In the genomic region with DNA sequence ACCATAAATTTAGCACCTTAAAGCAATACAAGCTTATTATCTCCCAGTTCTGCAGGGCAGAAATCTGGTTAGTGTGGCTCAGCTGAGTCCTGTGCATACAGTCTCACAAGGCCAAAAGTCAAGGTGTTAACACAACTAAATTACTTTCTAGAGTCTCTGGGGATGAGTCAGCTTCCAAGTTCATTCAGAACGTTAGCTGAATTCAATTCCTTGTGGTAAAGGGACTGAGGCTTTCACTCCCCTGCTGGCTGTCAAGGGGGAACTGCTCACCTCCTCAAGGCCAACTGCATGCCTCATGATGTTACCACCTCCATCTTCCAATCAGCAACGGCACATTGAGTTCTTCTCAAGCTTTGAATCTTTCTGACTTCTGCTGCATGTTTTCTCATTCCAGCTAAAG, we compare ENCODE assay signal across 19 cellular contexts. TPM values are rescaled to one million over a fixed set of nuclear protein-coding genes. Genes with fewer than 3 reads are reported as not detected.
DNase-seq lines count a peak whose midpoint lies in the region; ATAC-seq, FAIRE-seq and TF ChIP-seq lines count a peak whose summit lies in the region.
"Had no signal": no experiment of that assay in that cellular context is flagged by ENCODE, and none has a peak within 500 bp of the region (broad histone marks: within the 10 kb centered on the region; RNA-seq: fewer than 3 reads in every experiment).

No MANE protein-coding gene starts in this region.

- H3K9me3 ChIP-seq in IMR-90 (ENCODE audit: control insufficient read depth, insufficient read depth, low read length), result peaks cover 2% of the 10 kb centered on the region
- no peaks in the 10 kb centered on the region for H3K9me3 ChIP-seq in keratinocyte (ENCODE audit: control insufficient read depth, low read depth, low read length)
- H3K9me3 ChIP-seq in esophagus squamous epithelium, result peaks cover 0 to 20% (median 0%) of the 10 kb centered on the region in 3 donors

- 0 out of 2 replicates have a peak, but pooled peaks have one; percentile 5 for TF ChIP-seq CTCF in IMR-90 (conservative IDR thresholded peaks at IDR 0.05; ENCODE audit: low read depth, low read length)
- no peak for TF ChIP-seq CTCF in astrocyte of the cerebellum (IDR thresholded peaks at IDR 0.05; ENCODE audit: low read depth, low read length, missing control alignments)
- no peak for TF ChIP-seq CTCF in keratinocyte (optimal IDR thresholded peaks at IDR 0.05 in 1 of 3, IDR thresholded peaks at IDR 0.05 in 1 of 3, conservative IDR thresholded peaks at IDR 0.05 in 1 of 3; ENCODE audit: extremely low read depth in 1 of 3, insufficient read depth in 2 of 3, low read length in 3 of 3)
- TF ChIP-seq CTCF in esophagus squamous epithelium (IDR thresholded peaks at IDR 0.05), result no peak

- H3K27ac Mint-ChIP-seq in activated naive CD4-positive, alpha-beta T cell treated with anti-CD3 and anti-CD28 coated beads for 36 hours, result no peak overlapping the region
- H3K27ac Mint-ChIP-seq: activated naive CD8-positive, alpha-beta T cell treated with anti-CD3 and anti-CD28 coated beads for 36 hours; CD8-positive, alpha-beta T cell had no signal

- no peak overlapping the region for H2AFZ ChIP-seq in IMR-90 (replicated peaks; ENCODE audit: low read length, poor library complexity)
- no peak overlapping the region for H2AFZ ChIP-seq in keratinocyte (ENCODE audit: control insufficient read depth, low read length)
- H2AFZ ChIP-seq: PC-9 had no signal

- TF ChIP-seq POLR2A in IMR-90 (IDR thresholded peaks at IDR 0.05; ENCODE audit: low read depth, low read length) (no peak), esophagus squamous epithelium (IDR thresholded peaks at IDR 0.05) (no peak)

- H3K36me3 Mint-ChIP-seq in activated naive CD4-positive, alpha-beta T cell treated with anti-CD3 and anti-CD28 coated beads for 36 hours (ENCODE audit: low read depth), result peaks cover 23% of the 10 kb centered on the region

- H3K9me1 ChIP-seq in IMR-90 (ENCODE audit: insufficient read depth, low read length) (no peaks in the 10 kb centered on the region), keratinocyte (ENCODE audit: control insufficient read depth, extremely low read depth, insufficient read depth, low read length) (no peaks in the 10 kb centered on the region)

- H3K56ac ChIP-seq in IMR-90 (ENCODE audit: extremely low read depth, insufficient read depth, low read length), result no peak overlapping the region

- H3K4me1 ChIP-seq in IMR-90 (ENCODE audit: control insufficient read depth, insufficient read depth, low read length) (no peaks in the 10 kb centered on the region; the same call in 1 of the 2 replicates), keratinocyte (ENCODE audit: control insufficient read depth, extremely low read depth, insufficient read depth, low read length) (no peaks in the 10 kb centered on the region), esophagus squamous epithelium (no peaks in the 10 kb centered on the region)
- H3K4me1 ChIP-seq: left ventricle myocardium inferior, suprapubic skin had no signal

- DNase-seq in Daoy (ENCODE audit: low read depth) (peak; percentile 43), IMR-90 (peak; percentile 82), astrocyte of the cerebellum (ENCODE audit: low read depth) (peak; percentile 75), keratinocyte (ENCODE audit: low read depth, low spot score) (no peak), GOT3 (lab: John Stamatoyannopoulos, UW) (no peak), esophagus squamous epithelium (lab: John Stamatoyannopoulos, UW) (no peak)
- no peak for DNase-seq in activated naive CD4-positive, alpha-beta T cell treated with anti-CD3 and anti-CD28 coated beads for 36 hours
- DNase-seq: activated naive CD8-positive, alpha-beta T cell treated with anti-CD3 and anti-CD28 coated beads for 36 hours; activated T-cell treated with anti-CD3 and anti-CD28 coated beads, Interleukin-2, amount 50 U/mL, for 1 hour; CD8-positive, alpha-beta T cell; DMS79 treated with DMSO at 0.1 percent for 48 hours; left ventricle myocardium inferior; NCI-H1048; NCI-H748 treated with DMSO at 0.1 percent for 48 hours; SK-N-SH; stimulated activated CD4-positive, alpha-beta T cell treated with anti-CD3 and anti-CD28 coated beads, Interleukin-2, amount 100 ng/mL, for 48 hours had no signal

- H2BK20ac ChIP-seq in IMR-90 (ENCODE audit: low read depth, low read length), result no peak overlapping the region

- H3K4me3 Mint-ChIP-seq in activated naive CD4-positive, alpha-beta T cell treated with anti-CD3 and anti-CD28 coated beads for 36 hours, result no peak overlapping the region
- H3K4me3 Mint-ChIP-seq: activated naive CD8-positive, alpha-beta T cell treated with anti-CD3 and anti-CD28 coated beads for 36 hours; CD8-positive, alpha-beta T cell had no signal

- H3K79me2 ChIP-seq in keratinocyte (ENCODE audit: control insufficient read depth, insufficient read depth, low read length), result no peaks in the 10 kb centered on the region

- H3K27ac ChIP-seq in IMR-90 (ENCODE audit: insufficient read depth, low read length) (no peak overlapping the region), keratinocyte (ENCODE audit: control insufficient read depth, insufficient read depth, low read length) (no peak overlapping the region), esophagus squamous epithelium (no peak overlapping the region)
- H3K27ac ChIP-seq: left ventricle myocardium inferior, PC-9, suprapubic skin had no signal

- WGBS in IMR-90 (ENCODE audit: extremely low coverage in 2 of 2, insufficient read length in 1 of 2), 2 experiments, result no CpG with 5 or more reads among the region's 2 CpGs
- WGBS in esophagus squamous epithelium, 2 donors, result 46 to 55% methylated on average over 2 of the region's 2 CpGs

- dilution Hi-C loops in IMR-90 (cut with HindIII; ENCODE audit: low sequenced_read_pairs, unreplicated experiment), result no loop called here
- dilution Hi-C loops in keratinocyte (cut with MboI; ENCODE audit: extremely low pct_ligation_motif_present, low sequenced_read_pairs), result no loop called here

- BruUV-seq in IMR-90 (replicated peaks; lab: Mats Ljungman, UMichigan), result no TSS peak

- H3K9me3 Mint-ChIP-seq in activated naive CD4-positive, alpha-beta T cell treated with anti-CD3 and anti-CD28 coated beads for 36 hours, result peaks cover 20% of the 10 kb centered on the region

- no peak overlapping the region for H2AK5ac ChIP-seq in IMR-90 (ENCODE audit: low read depth, low read length)

- no peaks in the 10 kb centered on the region for H3K27me3 ChIP-seq in IMR-90 (ENCODE audit: control insufficient read depth, insufficient read depth, low read length)
- H3K27me3 ChIP-seq in keratinocyte (ENCODE audit: control insufficient read depth, extremely low read depth, insufficient read depth, low read length), result no peaks in the 10 kb centered on the region
- no peaks in the 10 kb centered on the region for H3K27me3 ChIP-seq in esophagus squamous epithelium
- H3K27me3 ChIP-seq: suprapubic skin had no signal

- FAIRE-seq in keratinocyte (lab: Jason Lieb, UNC), result peak; percentile 57

- no peak overlapping the region for H4K8ac ChIP-seq in IMR-90 (ENCODE audit: low read depth in 2 of 2, low read length in 2 of 2)

- no peak overlapping the region for H2BK5ac ChIP-seq in IMR-90 (ENCODE audit: low read depth, low read length, poor library complexity, severe bottlenecking)

- in situ Hi-C loops in IMR-90 (cut with MboI; ENCODE audit: low sequenced_read_pairs) (no loop called here), astrocyte of the cerebellum (cut with HindIII; ENCODE audit: low sequenced_read_pairs) (no loop called here)

- H3K4me1 Mint-ChIP-seq in activated naive CD4-positive, alpha-beta T cell treated with anti-CD3 and anti-CD28 coated beads for 36 hours (ENCODE audit: low read depth), result no peaks in the 10 kb centered on the region
- H3K4me1 Mint-ChIP-seq: activated naive CD8-positive, alpha-beta T cell treated with anti-CD3 and anti-CD28 coated beads for 36 hours had no signal

- no peak overlapping the region for H3K23ac ChIP-seq in IMR-90 (ENCODE audit: low read depth, low read length)

- H2BK15ac ChIP-seq in IMR-90 (ENCODE audit: low read depth, low read length), result no peak overlapping the region

- ATAC-seq in IMR-90 (ENCODE audit: low read depth) (peak; percentile 64), HG02981 (IDR thresholded peaks at IDR 0.05; ENCODE audit: unreplicated experiment) (no peak)
- ATAC-seq: CD8-positive, alpha-beta T cell had no signal

- intact Hi-C loops in IMR-90 (cut with micrococcal nuclease), result loop anchor here (2.0 to 5.0 kb wide), 2 partner anchors 26 to 43 kb away; no protein-coding TSS in a partner anchor
- intact Hi-C loops in activated naive CD4-positive, alpha-beta T cell treated with anti-CD3 and anti-CD28 coated beads for 36 hours (cut with micrococcal nuclease), result no loop called here
- intact Hi-C loops in esophagus squamous epithelium (cut with DNase I), result no loop called here

- H3K79me1 ChIP-seq in IMR-90 (ENCODE audit: low read depth in 1 of 2, low read length in 2 of 2), result peaks cover 6 to 9% of the 10 kb centered on the region in 2 experiments; a peak in 2 of 4 replicates

- H3K18ac ChIP-seq in IMR-90 (ENCODE audit: low read depth, low read length), result no peak overlapping the region; the same call in 1 of the 2 replicates

- CTCF ChIA-PET in IMR-90 (lab: Yijun Ruan, JAX), result interaction anchor here (0.8 kb wide), 1 partner anchor 27 kb away, joined by 4 read pairs; a partner anchor contains a TSS
- CTCF ChIA-PET in activated naive CD4-positive, alpha-beta T cell treated with anti-CD3 and anti-CD28 coated beads for 36 hours (lab: Charles Lee), result interaction anchor here (0.5 to 0.9 kb wide), 2 partner anchors 9 to 75 kb away, joined by 3 read pairs; no protein-coding TSS in a partner anchor

- H3K36me3 ChIP-seq in IMR-90 (ENCODE audit: control insufficient read depth, insufficient read depth, low read length) (no peaks in the 10 kb centered on the region), keratinocyte (ENCODE audit: control insufficient read depth in 2 of 2, extremely low read depth in 1 of 2, insufficient read depth in 2 of 2, low read length in 2 of 2) (no peaks in the 10 kb centered on the region), esophagus squamous epithelium (no peaks in the 10 kb centered on the region)
- H3K36me3 ChIP-seq: left ventricle myocardium inferior, suprapubic skin had no signal

- no peak overlapping the region for H4K5ac ChIP-seq in IMR-90 (ENCODE audit: low read depth, low read length)

- no peak overlapping the region for H2AK9ac ChIP-seq in IMR-90 (replicated peaks; ENCODE audit: low read depth, low read length, poor library complexity)

- H3K9ac ChIP-seq in IMR-90 (ENCODE audit: low read depth, low read length), result no peak overlapping the region
- no peak overlapping the region for H3K9ac ChIP-seq in keratinocyte (ENCODE audit: control insufficient read depth, extremely low read depth, insufficient read depth, low read length)
- H3K9ac ChIP-seq: SK-N-SH had no signal

- H4K91ac ChIP-seq in IMR-90 (ENCODE audit: insufficient read depth, low read depth, low read length), result no peak overlapping the region

- POLR2A ChIA-PET in IMR-90 (lab: Charles Lee; ENCODE audit: unreplicated experiment), result no interaction called here

- H3K4me2 ChIP-seq in IMR-90 (ENCODE audit: low read depth, low read length) (no peak overlapping the region), keratinocyte (ENCODE audit: control insufficient read depth, extremely low read depth, insufficient read depth, low read depth, low read length) (no peak overlapping the region)
- H3K4me2 ChIP-seq: PC-9, SK-N-SH had no signal

- no peak overlapping the region for H2BK120ac ChIP-seq in IMR-90 (ENCODE audit: low read depth, low read length)

- H3K4ac ChIP-seq in IMR-90 (ENCODE audit: low read depth, low read length), result no peak overlapping the region

- H4K20me1 ChIP-seq in IMR-90 (ENCODE audit: insufficient read depth, low read length) (no peaks in the 10 kb centered on the region; the same call in 1 of the 2 replicates), keratinocyte (ENCODE audit: control insufficient read depth, extremely low read depth, insufficient read depth, low read length) (no peaks in the 10 kb centered on the region)

- no peak overlapping the region for H3K4me3 ChIP-seq in IMR-90 (ENCODE audit: insufficient read depth, low read depth, low read length)
- no peak overlapping the region for H3K4me3 ChIP-seq in astrocyte of the cerebellum (ENCODE audit: low read depth, low read length)
- H3K4me3 ChIP-seq in keratinocyte (ENCODE audit: control insufficient read depth in 2 of 3, extremely low read depth in 1 of 3, insufficient read depth in 2 of 3, low read depth in 1 of 3, low read length in 3 of 3), result no peak overlapping the region
- no peak overlapping the region for H3K4me3 ChIP-seq in esophagus squamous epithelium
- H3K4me3 ChIP-seq: left ventricle myocardium inferior, PC-9, suprapubic skin had no signal

- no peak for TF ChIP-seq RAD21 in IMR-90 (IDR thresholded peaks at IDR 0.05; ENCODE audit: low read length)

- no peak overlapping the region for H3K14ac ChIP-seq in IMR-90 (replicated peaks; ENCODE audit: low read depth, low read length)

- no peaks in the 10 kb centered on the region for H3K27me3 Mint-ChIP-seq in activated naive CD4-positive, alpha-beta T cell treated with anti-CD3 and anti-CD28 coated beads for 36 hours (ENCODE audit: low read depth)
- H3K27me3 Mint-ChIP-seq: activated naive CD8-positive, alpha-beta T cell treated with anti-CD3 and anti-CD28 coated beads for 36 hours had no signal

RNA-seq across cellular contexts. Expression of a gene that starts 27.6 kb away (rescaled TPM):
- total RNA-seq in Daoy (2014; rRNA removed; shearing (Covaris generic)), result 1.0 and 1.4 TPM in 2 replicates
- total RNA-seq in IMR-90 (2012; rRNA removed) (22.2 and 34.7 TPM in 2 replicates), esophagus squamous epithelium (1 to 10 TPM in 3 of 4 donors, under 1 TPM in 1; 0.82 to 1.6 (median 1.3) TPM)
- polyA plus RNA-seq in IMR-90 (2012; rRNA removed) (5.7 and 8.1 TPM in 2 replicates), keratinocyte (0.60 to 2.0 TPM (median 1.4 TPM) in 3 replicates)
- polyA plus RNA-seq in IMR-90 (2012; cell fraction: cytosol; rRNA removed), result 0.71 and 1.5 TPM in 2 replicates
- polyA plus RNA-seq in IMR-90 (2012; cell fraction: nucleus; rRNA removed; ENCODE audit: low replicate concordance), result 2.3 and 18.3 TPM in 2 replicates
- 2.4 TPM for polyA plus RNA-seq in keratinocyte (2011; ENCODE audit: low read depth)
- polyA plus RNA-seq in keratinocyte (2011; cell fraction: cytosol; rRNA removed), result 0.65 and 1.1 TPM in 2 replicates
- 2.9 and 3.5 TPM in 2 replicates for polyA plus RNA-seq in keratinocyte (2011; cell fraction: nucleus; rRNA removed)
- 1.0 and 2.0 TPM in 2 replicates for polyA plus RNA-seq in keratinocyte (2012; ENCODE audit: low replicate concordance)
- polyA minus RNA-seq in keratinocyte, result 0.89 to 5.4 TPM (median 1.3 TPM) in 3 replicates
- polyA minus RNA-seq in keratinocyte (2011; cell fraction: cytosol; rRNA and poly(A)+ RNA removed), result 3.3 TPM
- polyA minus RNA-seq in keratinocyte (2011; cell fraction: nucleus; rRNA and poly(A)+ RNA removed), result 6.8 and 15.4 TPM in 2 replicates
- 1 to 10 TPM; 3.7 to 3.8 TPM for total RNA-seq in activated naive CD4-positive, alpha-beta T cell treated with anti-CD3 and anti-CD28 coated beads for 36 hours

RNA-seq across cellular contexts. Expression of a gene that starts 59.3 kb away (rescaled TPM):
- 19.5 and 23.9 TPM in 2 replicates for total RNA-seq in Daoy (2014; rRNA removed; shearing (Covaris generic))
- total RNA-seq in IMR-90 (2012; rRNA removed) (48.0 and 48.9 TPM in 2 replicates), esophagus squamous epithelium (10 to 100 TPM; 13.0 to 17.2 (median 15.8) TPM)
- polyA plus RNA-seq in IMR-90 (2012; rRNA removed) (75.9 and 84.2 TPM in 2 replicates), keratinocyte (42.1 to 49.2 TPM (median 43.0 TPM) in 3 replicates)
- polyA plus RNA-seq in IMR-90 (2012; cell fraction: cytosol; rRNA removed), result 21.1 and 38.5 TPM in 2 replicates
- 29.6 and 115 TPM in 2 replicates for polyA plus RNA-seq in IMR-90 (2012; cell fraction: nucleus; rRNA removed; ENCODE audit: low replicate concordance)
- 13.1 TPM for polyA plus RNA-seq in keratinocyte (2011; ENCODE audit: low read depth)
- polyA plus RNA-seq in keratinocyte (2011; cell fraction: cytosol; rRNA removed), result 36.5 and 50.6 TPM in 2 replicates
- 67.2 and 81.9 TPM in 2 replicates for polyA plus RNA-seq in keratinocyte (2011; cell fraction: nucleus; rRNA removed)
- polyA plus RNA-seq in keratinocyte (2012; ENCODE audit: low replicate concordance), result 10.3 and 23.5 TPM in 2 replicates
- polyA minus RNA-seq in keratinocyte, result 13.1 to 24.4 TPM (median 24.0 TPM) in 3 replicates
- 28.8 TPM for polyA minus RNA-seq in keratinocyte (2011; cell fraction: cytosol; rRNA and poly(A)+ RNA removed)
- polyA minus RNA-seq in keratinocyte (2011; cell fraction: nucleus; rRNA and poly(A)+ RNA removed), result 17.1 and 32.7 TPM in 2 replicates
- total RNA-seq in activated naive CD4-positive, alpha-beta T cell treated with anti-CD3 and anti-CD28 coated beads for 36 hours, result 1 to 10 TPM; 1.8 to 1.9 TPM

Comparison
In these comparisons a context has a peak if more than half of its experiments do, and no peak if none do; other contexts are left out.
1. DNase-seq: peak in Daoy (single experiment), IMR-90 (single experiment) and astrocyte of the cerebellum (single experiment); none in keratinocyte (single experiment), activated naive CD4-positive, alpha-beta T cell treated with anti-CD3 and anti-CD28 coated beads for 36 hours (single experiment), GOT3 (single experiment) and esophagus squamous epithelium (single experiment).